8 cellular contexts compared by ENCODE assay signal in the genomic region with DNA sequence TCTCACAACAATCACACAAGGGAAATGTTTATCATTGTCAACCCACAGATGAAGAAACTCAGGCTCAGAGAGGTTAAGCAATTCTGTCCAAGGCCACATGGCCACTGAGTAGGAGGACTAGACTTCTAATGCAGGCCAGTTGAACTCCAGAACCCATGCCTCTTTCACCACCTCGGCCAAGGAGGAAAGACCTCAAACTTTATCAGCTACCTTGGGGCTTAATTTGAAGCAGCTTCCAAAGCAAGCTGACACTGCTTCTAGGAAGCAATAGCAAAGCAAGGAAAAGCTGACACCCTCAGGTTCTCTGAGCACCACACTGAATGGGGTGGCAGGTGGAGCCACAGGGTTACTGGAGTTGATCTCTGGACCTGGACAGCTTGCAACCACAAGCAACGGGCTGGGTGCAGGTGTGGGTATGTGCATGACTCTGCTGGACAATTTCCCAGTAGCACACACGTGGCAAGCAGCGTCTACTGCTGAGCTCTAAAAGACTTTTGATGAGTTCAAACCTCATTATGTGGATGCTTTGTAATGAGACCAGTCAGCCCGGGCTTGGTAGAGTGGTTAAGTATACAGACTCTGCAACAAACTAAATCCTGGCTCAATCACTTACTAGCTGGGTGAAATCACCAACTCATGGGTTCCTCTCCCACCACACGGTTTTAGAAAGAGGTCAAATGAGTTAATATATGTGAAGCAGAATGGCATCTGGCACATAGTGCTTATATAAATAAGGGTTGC. TPM values are rescaled to one million over a fixed set of nuclear protein-coding genes. Genes with fewer than 3 reads are reported as not detected.
DNase-seq lines count a peak whose midpoint lies in the region; ATAC-seq and TF ChIP-seq lines count a peak whose summit lies in the region.

No MANE protein-coding gene starts in this region.

- H3K4me3 Mint-ChIP-seq in nephron = no peak overlapping the region

- DNase-seq in cardiac fibroblast (ENCODE audit: low read depth in 2 of 2) (peak; percentile 55 to 64), ovary (no peak), vagina (ENCODE audit: extremely low spot score in 2 of 2) (no peak), DMS153 (lab: John Stamatoyannopoulos, UW) (no peak)
- no peak for DNase-seq in stimulated activated CD4-positive, alpha-beta T cell treated with anti-CD3 and anti-CD28 coated beads, Interleukin-4, amount 100 ng/mL, for 4 hours

- no peak for TF ChIP-seq EP300 in ovary (IDR thresholded peaks at IDR 0.05)

- H3K9me3 Mint-ChIP-seq in nephron = no peaks in the 10 kb centered on the region

- H3K27ac ChIP-seq in ovary = peak overlapping the region in 1 of 2 donors; percentile 37
- no peak overlapping the region for H3K27ac ChIP-seq in vagina

- intact Hi-C loops in ovary (cut with DNase I) (loop anchor here in 2 of 4 donors (5.0 to 10.0 kb wide), 5 partner anchors 322 to 1092 kb away; partner anchors contain the start of gene TIPARP (in 2 of the 2)), vagina (cut with DNase I) (loop anchor here (10.0 kb wide), 2 partner anchors 312 to 582 kb away; partner anchors contain the start of genes LEKR1 and SSR3)

- no peaks in the 10 kb centered on the region for H3K36me3 Mint-ChIP-seq in nephron (ENCODE audit: low read depth)

- no peaks in the 10 kb centered on the region for H3K9me3 ChIP-seq in ovary
- no peaks in the 10 kb centered on the region for H3K9me3 ChIP-seq in vagina

- TF ChIP-seq CTCF in cardiac fibroblast (IDR thresholded peaks at IDR 0.05; ENCODE audit: low read depth, low read length) (no peak), nephron (IDR thresholded peaks at IDR 0.05; ENCODE audit: unreplicated experiment in 3 of 3) (no peak), ovary (IDR thresholded peaks at IDR 0.05) (no peak), vagina (IDR thresholded peaks at IDR 0.05) (no peak)

- peak overlapping the region; percentile 57 to 90 (median 79) for H3K27ac Mint-ChIP-seq in nephron

- H3K27me3 Mint-ChIP-seq in nephron (ENCODE audit: low read depth) = no peaks in the 10 kb centered on the region

- H3K4me3 ChIP-seq in cardiac fibroblast (replicated peaks in 1 of 2; ENCODE audit: low read depth in 2 of 2, low read length in 2 of 2) (no peak overlapping the region), ovary (no peak overlapping the region), vagina (no peak overlapping the region)

- TF ChIP-seq POLR2A in ovary (IDR thresholded peaks at IDR 0.05) (no peak), vagina (IDR thresholded peaks at IDR 0.05) (no peak)

- 23 to 32% (median 28%) methylated on average over 6 of the region's 6 CpGs for WGBS in ovary, 3 donors

- no peaks in the 10 kb centered on the region for H3K27me3 ChIP-seq in ovary
- H3K27me3 ChIP-seq in vagina = no peaks in the 10 kb centered on the region

- peak; percentile 4 for ATAC-seq in GM18499 (IDR thresholded peaks at IDR 0.05; ENCODE audit: insufficient read depth, unreplicated experiment)
- ATAC-seq in HG03521 (IDR thresholded peaks at IDR 0.05; ENCODE audit: unreplicated experiment) = peak; percentile 13

- peaks cover 46% of the 10 kb centered on the region for H3K4me1 Mint-ChIP-seq in nephron

- H3K4me1 ChIP-seq in ovary (ENCODE audit: insufficient read depth) (peaks cover 10% of the 10 kb centered on the region), vagina (peaks cover 25% of the 10 kb centered on the region)

- no peaks in the 10 kb centered on the region for H3K36me3 ChIP-seq in ovary
- H3K36me3 ChIP-seq in vagina = no peaks in the 10 kb centered on the region

RNA-seq across cellular contexts. Expression of gene CCNL1, which starts 23.1 kb away (rescaled TPM):
- 100 to 1,000 TPM in 4 of 7 donors, 10 to 100 TPM in 3; 86.8 to 514 (median 115) TPM for total RNA-seq in ovary
- 10 to 100 TPM; 67.6 to 78.7 TPM for polyA plus RNA-seq in ovary
- 269 TPM for total RNA-seq in vagina

Comparison
In these comparisons a context has a peak if more than half of its experiments do, and no peak if none do; other contexts are left out.
1. DNase-seq: peak in cardiac fibroblast (2 of 2); none in ovary (0 of 5), vagina (0 of 2), DMS153 (single experiment) and stimulated activated CD4-positive, alpha-beta T cell treated with anti-CD3 and anti-CD28 coated beads, Interleukin-4, amount 100 ng/mL, for 4 hours (0 of 2).